In the genomic region with DNA sequence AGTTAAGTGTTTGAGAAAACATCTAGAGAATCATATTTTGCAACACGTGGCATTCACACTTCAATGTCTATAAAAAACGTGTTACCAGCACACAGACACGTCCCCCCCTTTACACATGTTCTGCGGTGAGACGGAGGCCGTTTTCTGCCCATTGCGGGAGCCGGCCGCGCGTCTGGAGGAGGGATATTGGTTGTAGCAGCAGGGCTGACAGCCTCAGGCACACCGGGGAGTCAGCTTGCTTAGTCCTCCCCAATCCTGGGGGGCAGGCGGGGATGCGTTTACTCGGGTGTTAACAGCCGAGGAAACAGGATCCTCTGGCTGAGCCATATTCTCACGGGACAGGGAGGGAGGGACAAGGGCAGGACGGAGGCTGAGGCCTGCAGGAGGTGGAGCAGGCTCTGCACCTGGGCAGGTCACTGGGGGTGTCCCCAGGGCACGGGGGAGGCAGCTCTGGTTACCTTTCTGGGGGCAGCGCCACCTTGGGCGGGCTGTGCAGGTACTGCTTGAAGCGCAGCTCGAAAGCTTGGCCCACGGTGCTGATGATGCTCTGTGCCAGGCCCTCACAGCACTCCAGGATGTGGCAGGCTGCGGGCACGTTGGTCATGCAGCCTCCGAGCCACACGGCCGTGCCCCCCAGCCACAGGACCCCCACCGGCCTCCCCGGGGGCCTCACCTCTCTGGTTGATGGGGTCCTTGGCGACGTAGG, we compare ENCODE assay signal across 30 cellular contexts.
DNase-seq lines count a peak whose midpoint lies in the region; TF ChIP-seq lines count a peak whose summit lies in the region.
"Had no signal": no experiment of that assay in that cellular context is flagged by ENCODE, and none has a peak within 500 bp of the region (broad histone marks: within the 10 kb centered on the region; RNA-seq: fewer than 3 reads in every experiment).

No MANE protein-coding gene starts in this region.

- no peak overlapping the region for H3K27ac ChIP-seq in WERI-Rb-1
- H3K27ac ChIP-seq: adrenal gland, breast epithelium, colonic mucosa, heart right ventricle, testis, uterus had no signal

- H3K36me3 ChIP-seq in WERI-Rb-1, result peaks cover 12% of the 10 kb centered on the region
- no peaks in the 10 kb centered on the region for H3K36me3 ChIP-seq in HAP-1 (replicated peaks)
- H3K36me3 ChIP-seq: adrenal gland, breast epithelium, colonic mucosa, uterus had no signal

- H3K27me3 ChIP-seq in WERI-Rb-1 (ENCODE audit: insufficient read depth, low read depth, severe bottlenecking) (no peaks in the 10 kb centered on the region), HAP-1 (ENCODE audit: low read depth) (no peaks in the 10 kb centered on the region)
- H3K27me3 ChIP-seq: adrenal gland, breast epithelium, colonic mucosa, heart right ventricle, testis, uterus had no signal

- in situ Hi-C loops in HAP-1 (cut with MboI; ENCODE audit: low sequenced_read_pairs), result no loop called here

- DNase-seq in NCI-H1417 (lab: John Stamatoyannopoulos, UW), result peak; percentile 46 to 94 (median 88)
- DNase-seq in NCI-H1417 treated with DMSO at 0.1 percent for 48 hours (lab: John Stamatoyannopoulos, UW), result no peak
- peak; percentile 21 for DNase-seq in WERI-Rb-1
- peak; percentile 85 for DNase-seq in left kidney (ENCODE audit: low read depth, low spot score)
- DNase-seq in superior temporal gyrus (ENCODE audit: extremely low spot score), result peak; percentile 35
- no peak for DNase-seq in RPMI8226
- no peak for DNase-seq in HAP-1 (ENCODE audit: low spot score in 2 of 2)
- DNase-seq in foreskin melanocyte, result no peak
- DNase-seq: activated CD4-positive, alpha-beta T cell treated with anti-CD3 and anti-CD28 coated beads, Interleukin-2, amount 50 U/mL, for 1 hour; activated CD8-positive, alpha-beta memory T cell treated with anti-CD3 and anti-CD28 coated beads, Interleukin-2, amount 10 ng/mL, durations not matched to agents 7 days and 5 days; activated naive CD4-positive, alpha-beta T cell treated with Interleukin-2 at 50 U/mL for 16 hours; activated T-cell treated with anti-CD3 and anti-CD28 coated beads, Interleukin-2, amount 50 U/mL, for 72 hours; adrenal gland; CD4-positive, CD25-positive, alpha-beta regulatory T cell; colonic mucosa; effector memory CD4-positive, alpha-beta T cell; foreskin fibroblast; GOT3; heart right ventricle; mammary epithelial cell; NCI-H1930; PC-3; SIG-M5; stimulated activated CD4-positive, alpha-beta T cell treated with anti-CD3 and anti-CD28 coated beads, Interleukin-15, amount 100 ng/mL, for 24 hours; stimulated activated naive CD4-positive, alpha-beta T cell; SW 1271; T1000; testis; uterus had no signal

- no peak for TF ChIP-seq CTCF in WERI-Rb-1 (IDR thresholded peaks at IDR 0.05; ENCODE audit: low read depth, low read length)

- no peaks in the 10 kb centered on the region for H3K9me3 ChIP-seq in WERI-Rb-1 (ENCODE audit: severe bottlenecking)
- no peaks in the 10 kb centered on the region for H3K9me3 ChIP-seq in HAP-1
- H3K9me3 ChIP-seq: adrenal gland, breast epithelium, colonic mucosa, heart right ventricle, testis, uterus had no signal

- H3K4me1 ChIP-seq in HAP-1, result no peaks in the 10 kb centered on the region
- H3K4me1 ChIP-seq: adrenal gland, breast epithelium, colonic mucosa, heart right ventricle, testis, uterus had no signal

- H3K4me3 ChIP-seq in WERI-Rb-1 (ENCODE audit: low read depth, low read length) (no peak overlapping the region), HAP-1 (no peak overlapping the region)
- H3K4me3 ChIP-seq: adrenal gland, breast epithelium, colonic mucosa, heart right ventricle, testis, uterus had no signal

Comparison
In these comparisons a context has a peak if more than half of its experiments do, and no peak if none do; other contexts are left out.
1. DNase-seq: peak in NCI-H1417 (3 of 3), WERI-Rb-1 (single experiment), left kidney (single experiment) and superior temporal gyrus (single experiment); none in NCI-H1417 treated with DMSO at 0.1 percent for 48 hours (single experiment), RPMI8226 (single experiment), HAP-1 (0 of 2) and foreskin melanocyte (single experiment).